8 cellular contexts compared by ENCODE assay signal in genomic region chr11:19951558-19952083, GRCh38.
DNase-seq lines count a peak whose midpoint lies in the region; ATAC-seq and TF ChIP-seq lines count a peak whose summit lies in the region.

No MANE protein-coding gene starts in this region.

- H3K9me3 ChIP-seq in ascending aorta (no peaks in the 10 kb centered on the region), iPS DF 6.9 (ENCODE audit: control insufficient read depth, insufficient read depth, low read length) (no peaks in the 10 kb centered on the region), spleen (no peaks in the 10 kb centered on the region)

- intact Hi-C loops in ascending aorta (cut with DNase I), result loop anchor here (2.0 to 5.0 kb wide), 2 partner anchors 161 to 181 kb away; no protein-coding TSS in a partner anchor
- intact Hi-C loops in spleen (cut with DNase I; ENCODE audit: low total_unique reads), result loop anchor here (5.0 kb wide), 1 partner anchor 161 kb away; no protein-coding TSS in a partner anchor

- H3K27me3 ChIP-seq in ascending aorta (no peaks in the 10 kb centered on the region), iPS DF 6.9 (ENCODE audit: control insufficient read depth, insufficient read depth, low read length) (no peaks in the 10 kb centered on the region), spleen (replicated peaks in 1 of 7) (no peaks in the 10 kb centered on the region)

- H3K4me1 ChIP-seq in ascending aorta (peaks cover 14 to 42% of the 10 kb centered on the region in 2 donors), iPS DF 6.9 (ENCODE audit: control insufficient read depth, insufficient read depth, low read length) (0 out of 2 replicates have a peak, but pooled peaks cover 3% of the 10 kb centered on the region), spleen (peaks cover 0 to 10% (median 4%) of the 10 kb centered on the region in 6 donors)

- peak; percentile 76 for ATAC-seq in GM19328 (IDR thresholded peaks at IDR 0.05; ENCODE audit: unreplicated experiment)
- peak; percentile 92 for ATAC-seq in HG03159 (IDR thresholded peaks at IDR 0.05; ENCODE audit: unreplicated experiment)

- H3K27ac ChIP-seq in ascending aorta (peak overlapping the region in 1 of 2 donors; percentile 67), iPS DF 6.9 (ENCODE audit: low read length) (no peak overlapping the region), spleen (no peak overlapping the region)

- no peak for TF ChIP-seq POLR2A in spleen (IDR thresholded peaks at IDR 0.05)

- DNase-seq in DMS53 treated with DMSO at 0.1 percent for 48 hours (lab: John Stamatoyannopoulos, UW; ENCODE audit: unreplicated experiment) (peak; percentile 81), NCI-H446 (lab: John Stamatoyannopoulos, UW) (peak; percentile 66 to 83), ascending aorta (ENCODE audit: low spot score in 2 of 2) (no peak), iPS DF 6.9 (ENCODE audit: low read depth, low spot score) (peak; percentile 25), spleen (no peak)
- no peak for DNase-seq in stimulated activated CD4-positive, alpha-beta T cell treated with anti-CD3 and anti-CD28 coated beads, Interleukin-12 subunit alpha, Interleukin-12 subunit beta, amount 100 ng/mL, for 4 hours

- H3K36me3 ChIP-seq in ascending aorta, result peaks cover 32 to 48% of the 10 kb centered on the region in 2 donors
- H3K36me3 ChIP-seq in iPS DF 6.9 (ENCODE audit: control insufficient read depth, insufficient read depth, low read length), result peaks cover 12% of the 10 kb centered on the region
- H3K36me3 ChIP-seq in spleen, result peaks cover 0 to 15% (median 3%) of the 10 kb centered on the region in 6 donors

- peak; percentile 56 to 65 (median 62) for TF ChIP-seq CTCF in ascending aorta (IDR thresholded peaks at IDR 0.05)
- peak; percentile 27 to 72 (median 65) for TF ChIP-seq CTCF in spleen (IDR thresholded peaks at IDR 0.05 in 8 of 11, conservative IDR thresholded peaks at IDR 0.05 in 3 of 11)

- no CpG with 5 or more reads among the region's 5 CpGs for WGBS in iPS DF 6.9 (ENCODE audit: insufficient coverage, insufficient read length)
- 1 to 12% (median 8%) methylated on average over 5 of the region's 5 CpGs for WGBS in spleen, 5 donors

- H3K4me3 ChIP-seq in ascending aorta (peak overlapping the region in 1 of 2 donors; percentile 7), iPS DF 6.9 (ENCODE audit: low read length) (no peak overlapping the region), spleen (peak overlapping the region in 2 of 8 donors; percentile 28 to 43)

Comparison
In these comparisons a context has a peak if more than half of its experiments do, and no peak if none do; other contexts are left out.
1. DNase-seq: peak in DMS53 treated with DMSO at 0.1 percent for 48 hours (single experiment), NCI-H446 (2 of 2) and iPS DF 6.9 (single experiment); none in ascending aorta (0 of 2), spleen (single experiment) and stimulated activated CD4-positive, alpha-beta T cell treated with anti-CD3 and anti-CD28 coated beads, Interleukin-12 subunit alpha, Interleukin-12 subunit beta, amount 100 ng/mL, for 4 hours (single experiment).